In genomic region chr6:21123485-21124436, GRCh38 we compare ENCODE assay signal across 14 cellular contexts.
"Had no signal": no experiment of that assay in that cellular context is flagged by ENCODE, and none has a peak within 500 bp of the region (broad histone marks: within the 10 kb centered on the region; RNA-seq: fewer than 3 reads in every experiment).

No MANE protein-coding gene starts in this region.

- ATAC-seq: body of pancreas, right cardiac atrium had no signal

- H3K9me3 ChIP-seq: body of pancreas, neutrophil, thyroid gland had no signal

- H3K4me1 ChIP-seq: body of pancreas, thyroid gland had no signal

- H3K27ac ChIP-seq: body of pancreas, epithelial cell of prostate, neutrophil, thyroid gland had no signal

- H3K36me3 ChIP-seq: neutrophil, thyroid gland had no signal

- H3K4me2 ChIP-seq: smooth muscle cell had no signal

- H3K27me3 ChIP-seq: body of pancreas, neutrophil, thyroid gland had no signal

- DNase-seq: activated CD4-positive, alpha-beta T cell treated with anti-CD3 and anti-CD28 coated beads, Interleukin-2, amount 50 U/mL, for 4 hours; activated CD4-positive, CD25-positive, alpha-beta regulatory T cell treated with anti-CD3 and anti-CD28 coated beads, Interleukin-2, amount 50 U/mL, for 72 hours; activated T-cell treated with anti-CD3 and anti-CD28 coated beads, Interleukin-2, amount 50 U/mL, for 1 hour; amniotic stem cell; body of pancreas; central memory CD4-positive, alpha-beta T cell; effector memory CD4-positive, alpha-beta T cell; mesenchymal stem cell; posterior cingulate gyrus; right cardiac atrium; thyroid gland had no signal

- H3K4me3 ChIP-seq: body of pancreas, smooth muscle cell, thyroid gland had no signal
